ENCODE assay signal across 8 cellular contexts in the genomic region with DNA sequence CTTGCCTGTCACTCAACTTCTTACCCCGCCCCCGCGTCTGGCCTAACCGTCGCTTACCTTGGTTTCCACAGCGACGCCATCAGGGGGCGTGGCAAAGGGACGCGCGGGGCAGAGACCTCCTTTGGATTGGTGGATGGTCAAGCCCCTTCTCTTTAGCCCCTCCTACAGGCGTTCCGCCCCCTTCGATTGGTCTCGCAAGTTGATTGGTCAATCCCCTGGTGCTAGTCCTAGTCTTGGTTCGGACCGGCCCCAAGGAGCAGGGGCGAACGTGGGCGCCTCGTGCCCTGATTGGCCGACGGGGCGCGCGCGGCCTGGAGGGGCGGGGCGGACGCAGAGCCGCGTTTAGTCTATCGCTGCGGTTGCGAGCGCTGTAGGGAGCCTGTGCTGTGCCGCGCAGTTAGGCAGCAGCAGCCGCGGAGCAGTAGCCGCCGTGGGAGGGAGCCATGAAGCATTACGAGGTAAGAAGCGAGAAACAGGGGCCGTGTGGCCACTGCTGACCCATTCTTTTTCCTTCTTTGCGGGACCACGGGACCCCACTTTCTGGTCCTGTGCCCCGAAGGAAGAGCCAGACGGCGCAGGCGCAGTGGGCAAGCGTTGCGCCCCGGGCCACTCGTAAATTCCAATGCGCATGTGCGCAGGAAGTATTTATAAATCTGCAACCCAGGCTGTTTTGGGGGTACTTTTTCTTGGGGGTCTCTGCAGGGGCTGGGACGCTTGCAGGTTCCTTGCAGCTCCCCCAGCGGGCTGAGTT. TPM values are rescaled to one million over a fixed set of nuclear protein-coding genes. Genes with fewer than 3 reads are reported as not detected.
DNase-seq lines count a peak whose midpoint lies in the region; ATAC-seq and TF ChIP-seq lines count a peak whose summit lies in the region.

A gene with protein sequence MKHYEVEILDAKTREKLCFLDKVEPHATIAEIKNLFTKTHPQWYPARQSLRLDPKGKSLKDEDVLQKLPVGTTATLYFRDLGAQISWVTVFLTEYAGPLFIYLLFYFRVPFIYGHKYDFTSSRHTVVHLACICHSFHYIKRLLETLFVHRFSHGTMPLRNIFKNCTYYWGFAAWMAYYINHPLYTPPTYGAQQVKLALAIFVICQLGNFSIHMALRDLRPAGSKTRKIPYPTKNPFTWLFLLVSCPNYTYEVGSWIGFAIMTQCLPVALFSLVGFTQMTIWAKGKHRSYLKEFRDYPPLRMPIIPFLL (plus strand): TSS at position 341 of the 751 bp plus-strand sequence. CDS start 103 bp downstream, at position 444.

- peaks cover 40% of the 10 kb centered on the region for H3K4me1 Mint-ChIP-seq in activated CD4-positive, alpha-beta T cell treated with anti-CD3 and anti-CD28 coated beads, Interleukin-2, amount 10 ng/mL, durations not matched to agents 7 days and 5 days

- CTCF ChIA-PET in activated CD4-positive, alpha-beta T cell treated with anti-CD3 and anti-CD28 coated beads, Interleukin-2, amount 10 ng/mL, durations not matched to agents 7 days and 5 days (lab: Charles Lee) = no interaction called here

- H3K27ac Mint-ChIP-seq in activated CD4-positive, alpha-beta T cell treated with anti-CD3 and anti-CD28 coated beads, Interleukin-2, amount 10 ng/mL, durations not matched to agents 7 days and 5 days = peak within 1 kb of the TSS; percentile 95

- H3K36me3 ChIP-seq in BLaER1 = peaks cover 26% of the 10 kb centered on the region

- no peaks in the 10 kb centered on the region for H3K9me3 Mint-ChIP-seq in activated CD4-positive, alpha-beta T cell treated with anti-CD3 and anti-CD28 coated beads, Interleukin-2, amount 10 ng/mL, durations not matched to agents 7 days and 5 days

- H3K9me3 ChIP-seq in BLaER1 = no peaks in the 10 kb centered on the region

- H3K27ac ChIP-seq in BLaER1 = peak within 1 kb of the TSS; percentile 81
- H3K27ac ChIP-seq in coronary artery = peak within 1 kb of the TSS; percentile 90 to 93

- H3K4me2 ChIP-seq in BLaER1 = peak within 1 kb of the TSS; percentile 95

- H3K4me3 ChIP-seq in BLaER1 (peak within 1 kb of the TSS; percentile 75), coronary artery (peak within 1 kb of the TSS; percentile 73)

- H3K27me3 ChIP-seq in BLaER1 = no peaks in the 10 kb centered on the region

- intact Hi-C loops in left colon (cut with DNase I, micrococcal nuclease) = no loop called here

- no peak for TF ChIP-seq CTCF in coronary artery (IDR thresholded peaks at IDR 0.05)

- H3K4me3 Mint-ChIP-seq in activated CD4-positive, alpha-beta T cell treated with anti-CD3 and anti-CD28 coated beads, Interleukin-2, amount 10 ng/mL, durations not matched to agents 7 days and 5 days = peak within 1 kb of the TSS; percentile 81

- H3K9ac ChIP-seq in BLaER1 = peak within 1 kb of the TSS; percentile 86

- peak; percentile 93 for ATAC-seq in GM19328 (IDR thresholded peaks at IDR 0.05; ENCODE audit: unreplicated experiment)
- ATAC-seq in HG03520 (IDR thresholded peaks at IDR 0.05; ENCODE audit: unreplicated experiment) = peak; percentile 94
- ATAC-seq in left colon = peak; percentile 92

- H3K27me3 Mint-ChIP-seq in activated CD4-positive, alpha-beta T cell treated with anti-CD3 and anti-CD28 coated beads, Interleukin-2, amount 10 ng/mL, durations not matched to agents 7 days and 5 days = no peaks in the 10 kb centered on the region

- H3K4me1 ChIP-seq in BLaER1 = peaks cover 41% of the 10 kb centered on the region

- POLR2A ChIA-PET in activated CD4-positive, alpha-beta T cell treated with anti-CD3 and anti-CD28 coated beads, Interleukin-2, amount 10 ng/mL, durations not matched to agents 7 days and 5 days (lab: Charles Lee) = no interaction called here

- H3K36me3 Mint-ChIP-seq in activated CD4-positive, alpha-beta T cell treated with anti-CD3 and anti-CD28 coated beads, Interleukin-2, amount 10 ng/mL, durations not matched to agents 7 days and 5 days (ENCODE audit: low read depth) = peaks cover 16% of the 10 kb centered on the region

- peaks cover 44% of the 10 kb centered on the region for H4K20me1 ChIP-seq in BLaER1

- DNase-seq in NCI-H69 (lab: John Stamatoyannopoulos, UW) (peak; percentile 100), coronary artery (ENCODE audit: low spot score) (peak; percentile 100), left colon (peak; percentile 100)
- peak; percentile 100 for DNase-seq in activated CD4-positive, alpha-beta T cell treated with anti-CD3 and anti-CD28 coated beads, Interleukin-2, amount 10 ng/mL, durations not matched to agents 7 days and 5 days
- DNase-seq in stimulated activated CD4-positive, alpha-beta T cell treated with anti-CD3 and anti-CD28 coated beads, Interleukin-1b, Interleukin-23, amount 100 ng/mL, for 48 hours = peak; percentile 100

RNA-seq across cellular contexts. Expression of the gene that starts here (rescaled TPM):
- total RNA-seq in activated CD4-positive, alpha-beta T cell treated with anti-CD3 and anti-CD28 coated beads, Interleukin-2, amount 10 ng/mL, durations not matched to agents 7 days and 5 days = 100 to 1,000 TPM; 169 to 190 TPM
- 100 to 1,000 TPM; 119 to 161 TPM for total RNA-seq in left colon

Comparison
In these comparisons a context has a peak if more than half of its experiments do, and no peak if none do; other contexts are left out.
1. Peak in every context shown above with its lines: DNase-seq, ATAC-seq, H3K4me3 ChIP-seq and H3K27ac ChIP-seq.